In genomic region chr12:115394498-115395220, GRCh38 we compare ENCODE assay signal across 15 cellular contexts.
DNase-seq lines count a peak whose midpoint lies in the region; ATAC-seq and TF ChIP-seq lines count a peak whose summit lies in the region.
"Had no signal": no experiment of that assay in that cellular context is flagged by ENCODE, and none has a peak within 500 bp of the region (broad histone marks: within the 10 kb centered on the region; RNA-seq: fewer than 3 reads in every experiment).

No MANE protein-coding gene starts in this region.

- WGBS in urinary bladder: 13% methylated on average over 5 of the region's 5 CpGs

- H3K27ac ChIP-seq in right atrium auricular region (no peak overlapping the region), urinary bladder (ENCODE audit: low read depth) (peak overlapping the region; percentile 35)
- H3K27ac ChIP-seq: body of pancreas, SJSA1 had no signal

- H3K27me3 ChIP-seq in right atrium auricular region: no peaks in the 10 kb centered on the region
- H3K27me3 ChIP-seq: body of pancreas, SJSA1 had no signal

- H3K4me3 ChIP-seq in right atrium auricular region: no peak overlapping the region
- H3K4me3 ChIP-seq in urinary bladder (ENCODE audit: low read depth, low read length): no peak overlapping the region
- H3K4me3 ChIP-seq: body of pancreas, SJSA1 had no signal

- H3K4me1 ChIP-seq in right atrium auricular region (no peaks in the 10 kb centered on the region), urinary bladder (ENCODE audit: insufficient read depth) (no peaks in the 10 kb centered on the region)
- H3K4me1 ChIP-seq: body of pancreas had no signal

- intact Hi-C loops in left ventricle myocardium superior (cut with micrococcal nuclease): no loop called here

- peaks cover 4 to 32% of the 10 kb centered on the region in 2 donors for H3K9me3 ChIP-seq in right atrium auricular region

- TF ChIP-seq CTCF in right atrium auricular region (IDR thresholded peaks at IDR 0.05): no peak

- no peaks in the 10 kb centered on the region for H3K36me3 ChIP-seq in right atrium auricular region
- no peaks in the 10 kb centered on the region for H3K36me3 ChIP-seq in urinary bladder (ENCODE audit: insufficient read depth)
- H3K36me3 ChIP-seq: SJSA1 had no signal

- ATAC-seq in left ventricle myocardium superior: peak; percentile 15
- ATAC-seq: body of pancreas, right cardiac atrium had no signal

- DNase-seq in left ventricle myocardium superior: no peak
- DNase-seq in right atrium auricular region (ENCODE audit: low spot score): no peak
- DNase-seq in NCI-H460 (ENCODE audit: extremely low read depth, low read depth): peak; percentile 54
- DNase-seq in fibroblast of peridontal ligament (ENCODE audit: extremely low read depth): peak; percentile 35
- no peak for DNase-seq in NCI-H1417 treated with DMSO at 0.1 percent for 48 hours (lab: John Stamatoyannopoulos, UW)
- DNase-seq in activated CD8-positive, alpha-beta memory T cell treated with anti-CD3 and anti-CD28 coated beads, Interleukin-2, amount 50 U/mL, for 48 hours: no peak
- DNase-seq in DMS114 treated with DMSO at 0.1 percent for 48 hours (lab: John Stamatoyannopoulos, UW; ENCODE audit: unreplicated experiment): no peak
- DNase-seq: activated naive CD4-positive, alpha-beta T cell treated with Interleukin-2 at 50 U/mL for 16 hours; body of pancreas; glutamatergic neuron; NCI-H2227 treated with DMSO at 0.1 percent for 48 hours; right cardiac atrium; substantia nigra had no signal

Comparison
In these comparisons a context has a peak if more than half of its experiments do, and no peak if none do; other contexts are left out.
1. DNase-seq: peak in NCI-H460 (single experiment) and fibroblast of peridontal ligament (single experiment); none in left ventricle myocardium superior (single experiment), right atrium auricular region (single experiment), NCI-H1417 treated with DMSO at 0.1 percent for 48 hours (single experiment), activated CD8-positive, alpha-beta memory T cell treated with anti-CD3 and anti-CD28 coated beads, Interleukin-2, amount 50 U/mL, for 48 hours (single experiment) and DMS114 treated with DMSO at 0.1 percent for 48 hours (single experiment).